In the genomic region with DNA sequence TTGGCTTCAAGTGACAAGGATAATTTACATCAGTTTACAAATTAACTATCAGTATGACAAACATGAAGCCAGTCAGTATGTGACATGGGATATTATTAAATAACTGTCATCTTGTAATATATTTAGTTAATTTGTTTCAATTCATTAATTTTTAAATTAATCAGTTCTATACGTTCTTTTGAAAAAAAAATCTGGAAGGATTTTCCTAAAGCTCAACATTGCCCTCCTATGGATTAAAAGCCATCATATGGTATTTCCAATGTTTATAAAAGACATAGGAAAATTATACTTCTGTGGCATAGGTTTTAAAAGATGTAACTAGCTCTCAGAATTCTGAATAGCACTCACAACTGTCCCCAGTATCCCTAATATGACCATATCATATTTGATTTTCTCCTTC, we compare ENCODE assay signal across 24 cellular contexts.
DNase-seq lines count a peak whose midpoint lies in the region; ATAC-seq and TF ChIP-seq lines count a peak whose summit lies in the region.
"Had no signal": no experiment of that assay in that cellular context is flagged by ENCODE, and none has a peak within 500 bp of the region (broad histone marks: within the 10 kb centered on the region; RNA-seq: fewer than 3 reads in every experiment).

No MANE protein-coding gene starts in this region.

- H4K20me1 ChIP-seq in neural cell (ENCODE audit: insufficient read depth): no peaks in the 10 kb centered on the region

- no peaks in the 10 kb centered on the region for H3F3A ChIP-seq in neural cell (ENCODE audit: insufficient read depth, low read length, poor library complexity, severe bottlenecking)

- H3K9me3 ChIP-seq in neural cell (ENCODE audit: low read length): peaks cover 4% of the 10 kb centered on the region
- H3K9me3 ChIP-seq: left lung, prostate gland, upper lobe of right lung had no signal

- H2AFZ ChIP-seq in neural cell (ENCODE audit: low read depth, low read length): no peak overlapping the region
- H2AFZ ChIP-seq: GM23338 had no signal

- H3K4me3 ChIP-seq in AG10803 (ENCODE audit: low read length) (no peak overlapping the region), neural cell (ENCODE audit: low read length) (no peak overlapping the region)
- H3K4me3 ChIP-seq: GM23338, left lung, prostate gland, sigmoid colon, upper lobe of right lung had no signal

- no peaks in the 10 kb centered on the region for H3K36me3 ChIP-seq in neural cell (ENCODE audit: insufficient read depth, low read length)
- H3K36me3 ChIP-seq: left lung, prostate gland, sigmoid colon, upper lobe of right lung had no signal

- DNase-seq in AG10803 (ENCODE audit: low read depth) (no peak), DMS 273 treated with DMSO at 0.1 percent for 48 hours (lab: John Stamatoyannopoulos, UW) (peak; percentile 6), amygdala (lab: John Stamatoyannopoulos, UW) (no peak)
- DNase-seq: activated CD4-positive, alpha-beta T cell treated with anti-CD3 and anti-CD28 coated beads, Interleukin-2, amount 50 U/mL, for 1 hour; activated naive CD4-positive, alpha-beta T cell treated with anti-CD3 and anti-CD28 coated beads, Interleukin-2, amount 50 U/mL, for 16 hours; AML-193; amniotic stem cell; CD4-positive, alpha-beta memory T cell; DMS153; left lung; mesendoderm; NCI-H2081; NCI-H510A; SHP77; sigmoid colon; stimulated activated naive B cell treated with anti-CD40 and anti-IgM and Interleukin-4, amounts not matched to agents 10 μg/mL and 1 μg/mL and 100 μg/mL, for 72 hours; upper lobe of right lung had no signal

- H3K79me2 ChIP-seq in neural cell (replicated peaks; ENCODE audit: insufficient read depth, low read length): no peaks in the 10 kb centered on the region

- ATAC-seq in GM18505 (IDR thresholded peaks at IDR 0.05; ENCODE audit: unreplicated experiment) (no peak), HG02884 (IDR thresholded peaks at IDR 0.05; ENCODE audit: unreplicated experiment) (no peak)
- ATAC-seq: activated T-helper 17 cell treated with anti-CD3 and anti-CD28 coated beads, Interleukin-2, amount 50 U/mL, for 72 hours; GM23338; left lung; stimulated activated naive B cell treated with anti-CD40 and anti-IgM and Interleukin-4, amounts not matched to agents 10 μg/mL and 1 μg/mL and 100 μg/mL, for 72 hours; upper lobe of right lung had no signal

- H3K27me3 ChIP-seq in neural cell (ENCODE audit: insufficient read depth, low read depth, low read length): no peaks in the 10 kb centered on the region
- H3K27me3 ChIP-seq: left lung, sigmoid colon, upper lobe of right lung had no signal

- no peak for TF ChIP-seq EP300 in neural cell (conservative IDR thresholded peaks at IDR 0.05; ENCODE audit: poor library complexity, severe bottlenecking)

- TF ChIP-seq CTCF in AG10803 (conservative IDR thresholded peaks at IDR 0.05; ENCODE audit: low read length) (peak; percentile 17), VCaP (conservative IDR thresholded peaks at IDR 0.05) (peak; percentile 72), neural cell (IDR thresholded peaks at IDR 0.05; ENCODE audit: poor library complexity, severe bottlenecking) (peak; percentile 58)

- H3K9me2 ChIP-seq in neural cell (ENCODE audit: insufficient read depth, low read length): no peaks in the 10 kb centered on the region

- TF ChIP-seq RAD21 in neural cell (conservative IDR thresholded peaks at IDR 0.05): peak; percentile 67

- H3K27ac ChIP-seq in VCaP (no peak overlapping the region), neural cell (ENCODE audit: low read length) (no peak overlapping the region)
- H3K27ac ChIP-seq: left lung, prostate gland, sigmoid colon, upper lobe of right lung had no signal

- no peak overlapping the region for H3K9ac ChIP-seq in neural cell (ENCODE audit: low read length)

- H3K4me2 ChIP-seq in neural cell (ENCODE audit: low read length): no peak overlapping the region
- H3K4me2 ChIP-seq: GM23338 had no signal

- TF ChIP-seq POLR2A in GM18505 (IDR thresholded peaks at IDR 0.05; ENCODE audit: borderline replicate concordance, extremely low read depth, insufficient read depth, insufficient read length): no peak

TF ChIP-seq in neural cell, 6 proteins besides CTCF, POLR2A, EP300 and RAD21:
- TF ChIP-seq TAF1 (IDR thresholded peaks at IDR 0.05; ENCODE audit: low read depth) (no peak), EZH2 (IDR thresholded peaks at IDR 0.05; ENCODE audit: borderline replicate concordance, insufficient read depth, low read length, poor library complexity, severe bottlenecking) (no peak), MXI1 (conservative IDR thresholded peaks at IDR 0.05; ENCODE audit: poor library complexity, severe bottlenecking) (no peak), SMC3 (conservative IDR thresholded peaks at IDR 0.05; ENCODE audit: poor library complexity) (peak; percentile 60), POLR2AphosphoS5 (IDR thresholded peaks at IDR 0.05) (no peak)
- TF ChIP-seq, protein P1, sequence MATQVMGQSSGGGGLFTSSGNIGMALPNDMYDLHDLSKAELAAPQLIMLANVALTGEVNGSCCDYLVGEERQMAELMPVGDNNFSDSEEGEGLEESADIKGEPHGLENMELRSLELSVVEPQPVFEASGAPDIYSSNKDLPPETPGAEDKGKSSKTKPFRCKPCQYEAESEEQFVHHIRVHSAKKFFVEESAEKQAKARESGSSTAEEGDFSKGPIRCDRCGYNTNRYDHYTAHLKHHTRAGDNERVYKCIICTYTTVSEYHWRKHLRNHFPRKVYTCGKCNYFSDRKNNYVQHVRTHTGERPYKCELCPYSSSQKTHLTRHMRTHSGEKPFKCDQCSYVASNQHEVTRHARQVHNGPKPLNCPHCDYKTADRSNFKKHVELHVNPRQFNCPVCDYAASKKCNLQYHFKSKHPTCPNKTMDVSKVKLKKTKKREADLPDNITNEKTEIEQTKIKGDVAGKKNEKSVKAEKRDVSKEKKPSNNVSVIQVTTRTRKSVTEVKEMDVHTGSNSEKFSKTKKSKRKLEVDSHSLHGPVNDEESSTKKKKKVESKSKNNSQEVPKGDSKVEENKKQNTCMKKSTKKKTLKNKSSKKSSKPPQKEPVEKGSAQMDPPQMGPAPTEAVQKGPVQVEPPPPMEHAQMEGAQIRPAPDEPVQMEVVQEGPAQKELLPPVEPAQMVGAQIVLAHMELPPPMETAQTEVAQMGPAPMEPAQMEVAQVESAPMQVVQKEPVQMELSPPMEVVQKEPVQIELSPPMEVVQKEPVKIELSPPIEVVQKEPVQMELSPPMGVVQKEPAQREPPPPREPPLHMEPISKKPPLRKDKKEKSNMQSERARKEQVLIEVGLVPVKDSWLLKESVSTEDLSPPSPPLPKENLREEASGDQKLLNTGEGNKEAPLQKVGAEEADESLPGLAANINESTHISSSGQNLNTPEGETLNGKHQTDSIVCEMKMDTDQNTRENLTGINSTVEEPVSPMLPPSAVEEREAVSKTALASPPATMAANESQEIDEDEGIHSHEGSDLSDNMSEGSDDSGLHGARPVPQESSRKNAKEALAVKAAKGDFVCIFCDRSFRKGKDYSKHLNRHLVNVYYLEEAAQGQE (IDR thresholded peaks at IDR 0.05; ENCODE audit: borderline replicate concordance): no peak

Comparison
In these comparisons a context has a peak if more than half of its experiments do, and no peak if none do; other contexts are left out.
1. CTCF ChIP-seq: peak in every context shown above with its lines; median percentile 72 in VCaP; 58 in neural cell; 17 in AG10803.